Comparison of ENCODE assay signal across 18 cellular contexts in the genomic region with DNA sequence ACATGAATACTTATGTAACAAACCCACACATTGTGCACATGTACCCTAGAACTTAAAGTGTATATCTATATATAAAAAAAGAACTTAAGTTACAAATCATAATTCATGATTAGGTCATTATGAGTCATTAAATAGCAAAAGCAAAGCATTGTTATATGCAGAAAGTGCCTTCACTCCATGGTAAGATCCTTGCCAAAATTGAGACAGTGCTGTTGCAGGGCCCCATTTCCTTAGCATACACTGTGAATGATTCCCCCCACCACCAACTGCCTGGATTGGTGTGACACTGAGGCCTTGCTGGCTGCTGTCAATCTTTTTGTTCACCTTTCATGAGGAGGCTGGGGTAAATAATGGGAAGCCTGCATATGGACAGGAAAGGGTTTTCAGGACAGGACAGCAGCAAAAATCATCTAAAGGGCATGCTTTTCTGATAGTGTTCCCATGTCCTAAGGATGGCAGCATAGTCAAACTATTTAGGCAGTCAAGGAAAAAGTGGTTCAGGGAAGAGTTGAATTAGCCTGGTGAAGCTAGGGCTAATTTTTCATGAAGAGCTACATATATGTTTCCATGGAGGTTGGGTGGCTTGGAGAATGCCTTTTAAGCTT.
DNase-seq lines count a peak whose midpoint lies in the region; ATAC-seq and TF ChIP-seq lines count a peak whose summit lies in the region.
"Had no signal": no experiment of that assay in that cellular context is flagged by ENCODE, and none has a peak within 500 bp of the region (broad histone marks: within the 10 kb centered on the region; RNA-seq: fewer than 3 reads in every experiment).

No MANE protein-coding gene starts in this region.

- H3K27me3 ChIP-seq in adipocyte (replicated peaks; ENCODE audit: control insufficient read depth, insufficient read depth, low read length), result no peaks in the 10 kb centered on the region
- H3K27me3 ChIP-seq: neural progenitor cell had no signal

- no peaks in the 10 kb centered on the region for H3K4me1 ChIP-seq in adipocyte (ENCODE audit: control insufficient read depth, insufficient read depth, low read length)
- H3K4me1 ChIP-seq: Caco-2, neural progenitor cell had no signal

- DNase-seq in EH (ENCODE audit: low read depth) (peak; percentile 56), HT1080 (ENCODE audit: low read depth) (peak; percentile 34), adipocyte (ENCODE audit: low read depth) (peak; percentile 10), foreskin fibroblast (peak; percentile 6 to 40), NCI-H345 (lab: John Stamatoyannopoulos, UW) (no peak)
- DNase-seq in activated effector memory CD4-positive, alpha-beta T cell treated with Interleukin-2 at 50 U/mL for 16 hours, result no peak
- DNase-seq: activated CD8-positive, alpha-beta T cell treated with anti-CD3 and anti-CD28 coated beads for 36 hours; activated effector memory CD4-positive, alpha-beta T cell treated with anti-CD3 and anti-CD28 coated beads, Interleukin-2, amount 50 U/mL, for 16 hours; activated naive CD8-positive, alpha-beta T cell treated with anti-CD3 and anti-CD28 coated beads, Interleukin-2, amount 50 U/mL, for 24 hours; Caco-2; head of caudate nucleus; NCI-H1694; stimulated activated CD4-positive, alpha-beta T cell treated with anti-CD3 and anti-CD28 coated beads, Interleukin-2, amount 100 ng/mL, for 48 hours had no signal

- no peak for ATAC-seq in HG02870 (IDR thresholded peaks at IDR 0.05; ENCODE audit: unreplicated experiment)
- ATAC-seq: activated CD8-positive, alpha-beta T cell treated with anti-CD3 and anti-CD28 coated beads for 36 hours; activated naive CD8-positive, alpha-beta T cell treated with anti-CD3 and anti-CD28 coated beads, Interleukin-2, amount 50 U/mL, for 24 hours; GM12878; right cardiac atrium had no signal

- no peaks in the 10 kb centered on the region for H3K9me3 ChIP-seq in adipocyte (ENCODE audit: control insufficient read depth, low read length)
- H3K9me3 ChIP-seq: Caco-2 had no signal

- H3K4me3 ChIP-seq in adipocyte (ENCODE audit: low read length) (no peak overlapping the region), foreskin fibroblast (ENCODE audit: low read depth in 1 of 2, low read length in 2 of 2) (no peak overlapping the region)
- H3K4me3 ChIP-seq: GM12878, lung, neural progenitor cell had no signal

- H3K9ac ChIP-seq in adipocyte (ENCODE audit: low read length), result no peak overlapping the region
- H3K9ac ChIP-seq: neural progenitor cell had no signal

- no peak for TF ChIP-seq CTCF in foreskin fibroblast (IDR thresholded peaks at IDR 0.05; ENCODE audit: low read depth, low read length)

- H3K36me3 ChIP-seq in adipocyte (ENCODE audit: control insufficient read depth, insufficient read depth, low read length, severe bottlenecking), result no peaks in the 10 kb centered on the region
- H3K36me3 ChIP-seq: neural progenitor cell had no signal

Comparison
In these comparisons a context has a peak if more than half of its experiments do, and no peak if none do; other contexts are left out.
1. DNase-seq: peak in EH (single experiment), HT1080 (single experiment), adipocyte (single experiment) and foreskin fibroblast (2 of 2); none in activated effector memory CD4-positive, alpha-beta T cell treated with Interleukin-2 at 50 U/mL for 16 hours (single experiment) and NCI-H345 (single experiment).